In the genomic region with DNA sequence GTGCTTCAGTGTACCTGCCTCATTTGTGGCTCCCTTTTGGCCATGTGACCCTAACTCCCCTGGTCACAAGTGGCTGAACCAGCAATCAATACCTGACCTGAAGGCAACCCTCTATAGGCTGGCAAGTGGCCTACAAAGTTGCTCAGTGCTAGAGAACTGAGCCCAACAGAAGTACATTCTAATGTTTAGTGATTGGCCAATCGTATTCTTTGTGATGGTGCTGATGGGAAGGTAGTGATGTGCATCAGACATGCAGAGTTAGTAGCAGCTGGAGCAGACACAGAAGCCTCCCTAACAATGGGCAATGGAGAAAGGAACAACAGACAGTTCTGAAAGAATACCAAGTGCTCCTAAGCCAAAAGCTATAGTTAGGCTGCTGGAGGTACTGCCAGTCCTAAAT, we compare ENCODE assay signal across 28 cellular contexts.
"Had no signal": no experiment of that assay in that cellular context is flagged by ENCODE, and none has a peak within 500 bp of the region (broad histone marks: within the 10 kb centered on the region; RNA-seq: fewer than 3 reads in every experiment).

No MANE protein-coding gene starts in this region.

- H3K36me3 ChIP-seq: colonic mucosa, gastrocnemius medialis, heart left ventricle, neural progenitor cell, spleen, thoracic aorta, tibial nerve, upper lobe of left lung had no signal

- H3K79me2 ChIP-seq: hepatocyte had no signal

- H3K4me1 ChIP-seq: colonic mucosa, heart left ventricle, psoas muscle, tibial nerve, upper lobe of left lung had no signal

- H2AFZ ChIP-seq: hepatocyte, neural progenitor cell had no signal

- H3K4me2 ChIP-seq: hepatocyte, neural progenitor cell had no signal

- FAIRE-seq: islet of Langerhans, urothelium cell line had no signal

- ATAC-seq: esophagus mucosa; heart left ventricle; left colon; left ventricle myocardium superior; naive thymus-derived CD4-positive, alpha-beta T cell; right cardiac atrium; stimulated activated naive B cell treated with anti-CD40 and anti-IgM and Interleukin-4, amounts not matched to agents 10 μg/mL and 1 μg/mL and 100 μg/mL, for 72 hours had no signal

- H3K27me3 ChIP-seq: colonic mucosa, gastrocnemius medialis, heart left ventricle, hepatocyte, neural progenitor cell, spleen, tibial nerve, upper lobe of left lung had no signal

- DNase-seq: colonic mucosa; effector CD8-positive, alpha-beta T cell; endodermal cell; foreskin fibroblast; gastrocnemius medialis; heart left ventricle; kidney glomerular epithelial cell; left colon; left ventricle myocardium superior; mesendoderm; midbrain; naive thymus-derived CD4-positive, alpha-beta T cell; posterior cingulate gyrus; psoas muscle; right cardiac atrium; spleen; stimulated activated CD4-positive, alpha-beta T cell treated with anti-CD3 and anti-CD28 coated beads, Interleukin-4, amount 100 ng/mL, for 4 hours; stimulated activated naive B cell treated with anti-CD40 and anti-IgM and Interleukin-4, amounts not matched to agents 10 μg/mL and 1 μg/mL and 100 μg/mL, for 72 hours; upper lobe of left lung had no signal

- H3K27ac ChIP-seq: colonic mucosa, epithelial cell of prostate, heart left ventricle, hepatocyte, neural progenitor cell, psoas muscle, skin epidermis, spleen, thoracic aorta, tibial nerve, upper lobe of left lung had no signal

- H3K9ac ChIP-seq: neural progenitor cell had no signal

- H3K9me3 ChIP-seq: colonic mucosa, gastrocnemius medialis, heart left ventricle, psoas muscle, spleen, thoracic aorta, tibial nerve, upper lobe of left lung had no signal

- H3K4me3 ChIP-seq: colonic mucosa, gastrocnemius medialis, heart left ventricle, hepatocyte, neural progenitor cell, psoas muscle, skin epidermis, spleen, thoracic aorta, tibial nerve, upper lobe of left lung had no signal
